In genomic region chr15:83973816-83974215, GRCh38 we compare ENCODE assay signal across 12 cellular contexts.
A peak's percentile ranks its signal among the peaks of the same experiment; 100 is the strongest.
DNase-seq lines count a peak whose midpoint lies in the region; ATAC-seq and TF ChIP-seq lines count a peak whose summit lies in the region.
"Had no signal": no experiment of that assay in that cellular context is flagged by ENCODE, and none has a peak within 500 bp of the region (broad histone marks: within the 10 kb centered on the region; RNA-seq: fewer than 3 reads in every experiment).

No MANE protein-coding gene starts in this region.

- no peak for ATAC-seq in HG03196 (IDR thresholded peaks at IDR 0.05; ENCODE audit: unreplicated experiment)
- ATAC-seq in GM19395 (IDR thresholded peaks at IDR 0.05; ENCODE audit: unreplicated experiment) = no peak
- no peak for ATAC-seq in activated CD8-positive, alpha-beta memory T cell treated with anti-CD3 and anti-CD28 coated beads, Interleukin-2, amount 10 ng/mL, durations not matched to agents 7 days and 5 days

- H3K36me3 Mint-ChIP-seq in activated CD4-positive, alpha-beta memory T cell treated with anti-CD3 and anti-CD28 coated beads, Interleukin-2, amount 10 ng/mL, durations not matched to agents 7 days and 5 days (ENCODE audit: low read depth) = no peaks in the 10 kb centered on the region
- no peaks in the 10 kb centered on the region for H3K36me3 Mint-ChIP-seq in activated CD8-positive, alpha-beta memory T cell treated with anti-CD3 and anti-CD28 coated beads, Interleukin-2, amount 10 ng/mL, durations not matched to agents 7 days and 5 days
- H3K36me3 Mint-ChIP-seq: naive B cell had no signal

- in situ Hi-C loops in GM13977 (cut with MboI; ENCODE audit: low pct_unique_long_range_greater_than_20kb, low sequenced_read_pairs, unreplicated experiment) = no loop called here

- CTCF ChIA-PET in activated CD4-positive, alpha-beta memory T cell treated with anti-CD3 and anti-CD28 coated beads, Interleukin-2, amount 10 ng/mL, durations not matched to agents 7 days and 5 days (lab: Charles Lee) = interaction anchor here (1.0 kb wide), 1 partner anchor 408 kb away, joined by 4 read pairs; no protein-coding TSS in a partner anchor
- CTCF ChIA-PET in activated CD8-positive, alpha-beta memory T cell treated with anti-CD3 and anti-CD28 coated beads, Interleukin-2, amount 10 ng/mL, durations not matched to agents 7 days and 5 days (lab: Charles Lee) = interaction anchor here (0.5 to 0.8 kb wide), 2 partner anchors 15 to 182 kb away, joined by 3 read pairs; no protein-coding TSS in a partner anchor

- no peaks in the 10 kb centered on the region for H3K27me3 Mint-ChIP-seq in activated CD4-positive, alpha-beta memory T cell treated with anti-CD3 and anti-CD28 coated beads, Interleukin-2, amount 10 ng/mL, durations not matched to agents 7 days and 5 days
- no peaks in the 10 kb centered on the region for H3K27me3 Mint-ChIP-seq in activated CD8-positive, alpha-beta memory T cell treated with anti-CD3 and anti-CD28 coated beads, Interleukin-2, amount 10 ng/mL, durations not matched to agents 7 days and 5 days

- POLR2A ChIA-PET in activated CD4-positive, alpha-beta memory T cell treated with anti-CD3 and anti-CD28 coated beads, Interleukin-2, amount 10 ng/mL, durations not matched to agents 7 days and 5 days (lab: Charles Lee) = no interaction called here

- no peak overlapping the region for H3K27ac ChIP-seq in 22Rv1
- H3K27ac ChIP-seq: epithelial cell of prostate had no signal

- peaks cover 4% of the 10 kb centered on the region for H3K9me3 Mint-ChIP-seq in activated CD4-positive, alpha-beta memory T cell treated with anti-CD3 and anti-CD28 coated beads, Interleukin-2, amount 10 ng/mL, durations not matched to agents 7 days and 5 days
- peaks cover 4% of the 10 kb centered on the region for H3K9me3 Mint-ChIP-seq in activated CD8-positive, alpha-beta memory T cell treated with anti-CD3 and anti-CD28 coated beads, Interleukin-2, amount 10 ng/mL, durations not matched to agents 7 days and 5 days (ENCODE audit: low read depth)

- H3K4me3 ChIP-seq in LNCaP clone FGC (ENCODE audit: low read depth, low read length) = no peak overlapping the region
- no peak overlapping the region for H3K4me3 ChIP-seq in epithelial cell of proximal tubule (ENCODE audit: low read depth, low read length)

- DNase-seq in GM13977 (ENCODE audit: low spot score) (peak; percentile 36), LNCaP clone FGC (ENCODE audit: low read depth) (no peak), epithelial cell of proximal tubule (ENCODE audit: low read depth) (no peak)
- no peak for DNase-seq in activated CD4-positive, alpha-beta memory T cell treated with anti-CD3 and anti-CD28 coated beads, Interleukin-2, amount 10 ng/mL, durations not matched to agents 7 days and 5 days
- no peak for DNase-seq in activated CD8-positive, alpha-beta memory T cell treated with anti-CD3 and anti-CD28 coated beads, Interleukin-2, amount 10 ng/mL, durations not matched to agents 7 days and 5 days
- DNase-seq: KG1, naive B cell had no signal

- H3K4me3 Mint-ChIP-seq in activated CD4-positive, alpha-beta memory T cell treated with anti-CD3 and anti-CD28 coated beads, Interleukin-2, amount 10 ng/mL, durations not matched to agents 7 days and 5 days = no peak overlapping the region
- H3K4me3 Mint-ChIP-seq in activated CD8-positive, alpha-beta memory T cell treated with anti-CD3 and anti-CD28 coated beads, Interleukin-2, amount 10 ng/mL, durations not matched to agents 7 days and 5 days = no peak overlapping the region

- no peaks in the 10 kb centered on the region for H3K4me1 Mint-ChIP-seq in activated CD4-positive, alpha-beta memory T cell treated with anti-CD3 and anti-CD28 coated beads, Interleukin-2, amount 10 ng/mL, durations not matched to agents 7 days and 5 days
- no peaks in the 10 kb centered on the region for H3K4me1 Mint-ChIP-seq in activated CD8-positive, alpha-beta memory T cell treated with anti-CD3 and anti-CD28 coated beads, Interleukin-2, amount 10 ng/mL, durations not matched to agents 7 days and 5 days
- H3K4me1 Mint-ChIP-seq: naive B cell had no signal

- TF ChIP-seq CTCF in 22Rv1 (IDR thresholded peaks at IDR 0.05) (peak; percentile 74), GM13977 (IDR thresholded peaks at IDR 0.05; ENCODE audit: extremely low read depth, insufficient read depth, missing control alignments) (peak; percentile 58), LNCaP clone FGC (IDR thresholded peaks at IDR 0.05; ENCODE audit: control insufficient read depth, extremely low read depth, insufficient read depth) (peak; percentile 35), epithelial cell of proximal tubule (conservative IDR thresholded peaks at IDR 0.05; ENCODE audit: low read depth, low read length) (peak; percentile 49)

- no peak overlapping the region for H3K27ac Mint-ChIP-seq in activated CD4-positive, alpha-beta memory T cell treated with anti-CD3 and anti-CD28 coated beads, Interleukin-2, amount 10 ng/mL, durations not matched to agents 7 days and 5 days
- H3K27ac Mint-ChIP-seq in activated CD8-positive, alpha-beta memory T cell treated with anti-CD3 and anti-CD28 coated beads, Interleukin-2, amount 10 ng/mL, durations not matched to agents 7 days and 5 days = no peak overlapping the region
- H3K27ac Mint-ChIP-seq: activated T-helper 2 cell treated with anti-CD3 and anti-CD28 coated beads, Interferon-gamma antibody, Interleukin-2, Interleukin-4, amounts not matched to agents 10 μg/mL and 5 μg/mL and 100 μg/mL, durations not matched to agents 14 hours and 24 hours and 36 hours; naive B cell had no signal
